3 cellular contexts compared by ENCODE assay signal in genomic region chr3:121962443-121962842, GRCh38.
TF ChIP-seq lines count a peak whose summit lies in the region.

No MANE protein-coding gene starts in this region.

TF ChIP-seq in A549, 52 proteins besides CTCF, POLR2A, EP300 and RAD21:
- TF ChIP-seq FOXS1 (CRISPR knock-in tag; IDR thresholded peaks at IDR 0.05) (no peak), MAFK (IDR thresholded peaks at IDR 0.05; ENCODE audit: partially characterized antibody) (peak; percentile 61)
TF ChIP-seq in A549: peak in this region for 1.

TF ChIP-seq in IMR-90, 13 proteins besides CTCF, POLR2A, EP300 and RAD21:
- TF ChIP-seq MAFK (IDR thresholded peaks at IDR 0.05; ENCODE audit: low read depth, low read length) (peak; percentile 55; the same call in 1 of the 2 replicates), FOS (IDR thresholded peaks at IDR 0.05; ENCODE audit: low read depth, low read length) (no peak)
TF ChIP-seq in IMR-90: peak in this region for 1.

TF ChIP-seq in H1, 55 proteins besides CTCF, POLR2A, EP300 and RAD21:
- TF ChIP-seq MAFK (IDR thresholded peaks at IDR 0.05; ENCODE audit: low read depth, low read length) = no peak
- no peak for TF ChIP-seq CHD7 (IDR thresholded peaks at IDR 0.05; ENCODE audit: insufficient replicate concordance, low read length)
- no peak for TF ChIP-seq RNF2 (IDR thresholded peaks at IDR 0.05; ENCODE audit: borderline replicate concordance, low read depth, low read length, missing control alignments, poor library complexity, severe bottlenecking)
- no peak for TF ChIP-seq SIRT6 (IDR thresholded peaks at IDR 0.05; ENCODE audit: low read length)
- no peak for TF ChIP-seq HDAC6 (IDR thresholded peaks at IDR 0.05; ENCODE audit: low read depth, low read length)
